In the genomic region with DNA sequence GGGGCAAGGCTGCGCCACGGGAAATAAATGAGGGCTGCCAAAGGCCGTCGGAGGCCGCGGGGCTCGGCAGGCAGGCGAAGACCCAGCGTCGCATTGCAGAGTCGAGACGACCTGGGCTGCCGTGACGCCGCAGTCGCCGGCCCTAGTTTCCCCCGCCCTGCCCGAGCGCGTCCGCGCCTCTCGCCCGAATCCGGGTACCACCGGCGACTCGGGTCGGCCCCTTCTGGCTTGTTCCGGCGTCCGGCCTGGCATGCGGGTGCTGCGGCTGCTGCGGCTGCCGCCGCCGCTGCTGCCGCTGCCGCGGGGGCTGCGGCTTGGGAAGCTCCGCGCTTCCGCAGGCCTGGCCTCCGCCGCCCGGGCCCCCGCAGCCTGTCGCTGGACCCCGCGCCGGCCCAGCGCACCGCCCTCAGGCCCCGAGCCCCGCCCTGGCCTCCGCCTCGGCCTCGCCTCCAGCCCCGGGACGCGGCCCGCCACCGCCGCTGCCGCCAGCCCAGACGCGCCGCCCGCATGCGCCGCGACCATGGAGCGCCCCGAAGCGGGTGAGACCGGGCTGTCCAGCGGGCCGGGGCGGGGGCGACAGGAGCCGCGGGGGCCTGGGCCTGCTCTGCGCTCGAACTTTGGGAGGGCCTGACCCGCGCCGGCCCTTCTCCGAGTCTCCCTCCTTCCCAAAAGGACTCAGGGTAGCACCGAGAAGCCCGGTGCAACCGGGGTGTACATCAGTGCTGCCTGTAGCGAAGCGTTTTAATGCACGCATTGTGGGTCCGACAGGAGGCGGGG, we compare ENCODE assay signal across 8 cellular contexts. TPM values are rescaled to one million over a fixed set of nuclear protein-coding genes. Genes with fewer than 3 reads are reported as not detected.
DNase-seq lines count a peak whose midpoint lies in the region; ATAC-seq, FAIRE-seq and TF ChIP-seq lines count a peak whose summit lies in the region.

AKAP7 (plus strand) TSS at position 224 of the 777 bp plus-strand sequence; CDS start at position 521, 297 bp downstream.

- H3K9me3 Mint-ChIP-seq in naive thymus-derived CD8-positive, alpha-beta T cell = no peaks in the 10 kb centered on the region

- TF ChIP-seq RAD21 in A549 (conservative IDR thresholded peaks at IDR 0.05 in 1 of 2, IDR thresholded peaks at IDR 0.05 in 1 of 2) = no peak; a peak in 1 of 5 replicates

- no peaks in the 10 kb centered on the region for H3K27me3 Mint-ChIP-seq in naive thymus-derived CD8-positive, alpha-beta T cell

- H3K27ac Mint-ChIP-seq in naive thymus-derived CD8-positive, alpha-beta T cell = peak within 1 kb of the TSS; percentile 96 to 100 (median 98)

- peak within 1 kb of the TSS; percentile 84 for H3K4me2 ChIP-seq in A549

- CTCF ChIA-PET in A549 (lab: Yijun Ruan, JAX) = no interaction called here
- CTCF ChIA-PET in Panc1 (lab: Charles Lee) = no interaction called here

- H3K36me3 Mint-ChIP-seq in naive thymus-derived CD8-positive, alpha-beta T cell = peaks cover 0 to 3% (median 0%) of the 10 kb centered on the region in 3 donors

- H3K4me1 ChIP-seq in A549 (peaks cover 10% of the 10 kb centered on the region), Panc1 (ENCODE audit: control insufficient read depth, insufficient read depth, low read length) (peaks cover 18% of the 10 kb centered on the region)

- intact Hi-C loops in Panc1 (cut with micrococcal nuclease; ENCODE audit: unreplicated experiment) = no loop called here

- no TSS peak for BruUV-seq in Panc1 (replicated peaks; lab: Mats Ljungman, UMichigan)

- H3K36me3 ChIP-seq in Panc1 (ENCODE audit: control insufficient read depth, insufficient read depth, low read length) = no peaks in the 10 kb centered on the region

- H3K4me3 ChIP-seq in A549 = peak within 1 kb of the TSS; percentile 69
- peak within 1 kb of the TSS; percentile 72 to 91 for H3K4me3 ChIP-seq in Panc1 (ENCODE audit: low read depth in 2 of 2, low read length in 2 of 2)

- TF ChIP-seq CTCF in A549 (IDR thresholded peaks at IDR 0.05) (no peak), Panc1 (IDR thresholded peaks at IDR 0.05) (peak; percentile 25)

- TF ChIP-seq EP300 in A549 (IDR thresholded peaks at IDR 0.05) = no peak

- no peak for FAIRE-seq in A549 (lab: Jason Lieb, UNC)

- peak; percentile 51 for TF ChIP-seq POLR2A in A549 (IDR thresholded peaks at IDR 0.05; ENCODE audit: low read length)

- peak within 1 kb of the TSS; percentile 85 to 98 for H3K27ac ChIP-seq in A549
- peak within 1 kb of the TSS; percentile 96 for H3K27ac ChIP-seq in Panc1 (ENCODE audit: low read length)

- in situ Hi-C loops in Panc1 (cut with HindIII; ENCODE audit: low pct_unique_long_range_greater_than_20kb, low sequenced_read_pairs) = no loop called here

- peak; percentile 93 to 95 for ATAC-seq in A549
- peak; percentile 71 for ATAC-seq in GM18858 (IDR thresholded peaks at IDR 0.05; ENCODE audit: unreplicated experiment)
- ATAC-seq in HG03060 (IDR thresholded peaks at IDR 0.05; ENCODE audit: low read depth, unreplicated experiment) = peak; percentile 63
- peak; percentile 98 for ATAC-seq in Panc1
- ATAC-seq in naive thymus-derived CD8-positive, alpha-beta T cell = peak; percentile 77 to 80

- H3K4me3 Mint-ChIP-seq in naive thymus-derived CD8-positive, alpha-beta T cell = peak within 1 kb of the TSS; percentile 92 to 99 (median 96)

- 1% methylated on average over 22 of the region's 99 CpGs for WGBS in A549 (ENCODE audit: missing lambda C conversion rate)

- POLR2A ChIA-PET in A549 (lab: Yijun Ruan, JAX) (interaction anchor here (0.7 to 0.9 kb wide), 2 partner anchors 28 to 248 kb away, joined by 3 to 4 read pairs; no protein-coding TSS in a partner anchor), Panc1 (lab: Charles Lee) (no interaction called here)
- POLR2A ChIA-PET in naive thymus-derived CD8-positive, alpha-beta T cell (lab: Charles Lee) = interaction anchor here (0.9 to 1.6 kb wide), 4 partner anchors 26 to 64 kb away, joined by 3 read pairs; no protein-coding TSS in a partner anchor

- H3K9me3 ChIP-seq in A549 = no peaks in the 10 kb centered on the region
- no peaks in the 10 kb centered on the region for H3K9me3 ChIP-seq in Panc1 (ENCODE audit: control insufficient read depth, insufficient read depth, low read depth, low read length)

- H3K4me1 Mint-ChIP-seq in naive thymus-derived CD8-positive, alpha-beta T cell = peaks cover 12 to 40% (median 33%) of the 10 kb centered on the region in 4 donors

- DNase-seq in A549 (ENCODE audit: low read depth in 1 of 2, low spot score in 1 of 2) = peak; percentile 74
- DNase-seq in Panc1 (ENCODE audit: low read depth, low spot score) = no peak
- peak; percentile 24 for DNase-seq in activated T-helper 9 cell treated with anti-CD3 and anti-CD28 coated beads, Interleukin-2, amount 50 U/mL, for 16 hours (ENCODE audit: low read depth)
- peak; percentile 29 for DNase-seq in fibroblast of peridontal ligament (ENCODE audit: extremely low read depth)
- peak; percentile 26 to 79 (median 57) for DNase-seq in naive thymus-derived CD8-positive, alpha-beta T cell
- peak; percentile 31 to 70 (median 57) for DNase-seq in stimulated activated naive CD4-positive, alpha-beta T cell (lab: John Stamatoyannopoulos, UW)

- H3K27me3 ChIP-seq in Panc1 (ENCODE audit: control insufficient read depth, insufficient read depth, low read length) = no peaks in the 10 kb centered on the region

TF ChIP-seq in A549, 52 proteins besides CTCF, POLR2A, EP300 and RAD21:
- TF ChIP-seq, protein P1, sequence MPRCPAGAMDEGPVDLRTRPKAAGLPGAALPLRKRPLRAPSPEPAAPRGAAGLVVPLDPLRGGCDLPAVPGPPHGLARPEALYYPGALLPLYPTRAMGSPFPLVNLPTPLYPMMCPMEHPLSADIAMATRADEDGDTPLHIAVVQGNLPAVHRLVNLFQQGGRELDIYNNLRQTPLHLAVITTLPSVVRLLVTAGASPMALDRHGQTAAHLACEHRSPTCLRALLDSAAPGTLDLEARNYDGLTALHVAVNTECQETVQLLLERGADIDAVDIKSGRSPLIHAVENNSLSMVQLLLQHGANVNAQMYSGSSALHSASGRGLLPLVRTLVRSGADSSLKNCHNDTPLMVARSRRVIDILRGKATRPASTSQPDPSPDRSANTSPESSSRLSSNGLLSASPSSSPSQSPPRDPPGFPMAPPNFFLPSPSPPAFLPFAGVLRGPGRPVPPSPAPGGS (IDR thresholded peaks at IDR 0.05) = 0 out of 3 replicates have a peak, but pooled peaks have one; percentile 54
- no peak for TF ChIP-seq HOXB13 (CRISPR knock-in tag; IDR thresholded peaks at IDR 0.05; ENCODE audit: low read depth)
- no peak for TF ChIP-seq MAZ (IDR thresholded peaks at IDR 0.05; ENCODE audit: borderline replicate concordance, low read depth, low read length)
- TF ChIP-seq FOSB (CRISPR knock-in tag; IDR thresholded peaks at IDR 0.05) = no peak
- peak; percentile 60; the same call in 1 of the 2 replicates for TF ChIP-seq PHF8 (IDR thresholded peaks at IDR 0.05; ENCODE audit: borderline replicate concordance, low read depth)
- TF ChIP-seq ZSCAN20 (CRISPR knock-in tag; IDR thresholded peaks at IDR 0.05) = no peak
- no peak for TF ChIP-seq RNF2 (IDR thresholded peaks at IDR 0.05; ENCODE audit: borderline replicate concordance, low read depth)
- no peak for TF ChIP-seq RCOR1 (IDR thresholded peaks at IDR 0.05; ENCODE audit: low read depth, low read length)
- TF ChIP-seq, protein P2, sequence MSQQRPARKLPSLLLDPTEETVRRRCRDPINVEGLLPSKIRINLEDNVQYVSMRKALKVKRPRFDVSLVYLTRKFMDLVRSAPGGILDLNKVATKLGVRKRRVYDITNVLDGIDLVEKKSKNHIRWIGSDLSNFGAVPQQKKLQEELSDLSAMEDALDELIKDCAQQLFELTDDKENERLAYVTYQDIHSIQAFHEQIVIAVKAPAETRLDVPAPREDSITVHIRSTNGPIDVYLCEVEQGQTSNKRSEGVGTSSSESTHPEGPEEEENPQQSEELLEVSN (IDR thresholded peaks at IDR 0.05; ENCODE audit: borderline replicate concordance, low read depth) = peak; percentile 65
- TF ChIP-seq, protein P3, sequence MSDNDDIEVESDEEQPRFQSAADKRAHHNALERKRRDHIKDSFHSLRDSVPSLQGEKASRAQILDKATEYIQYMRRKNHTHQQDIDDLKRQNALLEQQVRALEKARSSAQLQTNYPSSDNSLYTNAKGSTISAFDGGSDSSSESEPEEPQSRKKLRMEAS (IDR thresholded peaks at IDR 0.05) = 0 out of 2 replicates have a peak, but pooled peaks have one; percentile 55
- peak in 1 of 2 experiments; percentile 86; a peak in 3 of 5 replicates for TF ChIP-seq JUN (IDR thresholded peaks at IDR 0.05)
- no peak for TF ChIP-seq KDM5A (IDR thresholded peaks at IDR 0.05)
- no peak for TF ChIP-seq HDAC2 (IDR thresholded peaks at IDR 0.05)
- no peak; the same call in 1 of the 2 replicates for TF ChIP-seq MYC (IDR thresholded peaks at IDR 0.05; ENCODE audit: borderline replicate concordance, low read length)
- no peak; the same call in 2 of the 3 replicates for TF ChIP-seq SMC3 (IDR thresholded peaks at IDR 0.05)
- TF ChIP-seq, protein P4, sequence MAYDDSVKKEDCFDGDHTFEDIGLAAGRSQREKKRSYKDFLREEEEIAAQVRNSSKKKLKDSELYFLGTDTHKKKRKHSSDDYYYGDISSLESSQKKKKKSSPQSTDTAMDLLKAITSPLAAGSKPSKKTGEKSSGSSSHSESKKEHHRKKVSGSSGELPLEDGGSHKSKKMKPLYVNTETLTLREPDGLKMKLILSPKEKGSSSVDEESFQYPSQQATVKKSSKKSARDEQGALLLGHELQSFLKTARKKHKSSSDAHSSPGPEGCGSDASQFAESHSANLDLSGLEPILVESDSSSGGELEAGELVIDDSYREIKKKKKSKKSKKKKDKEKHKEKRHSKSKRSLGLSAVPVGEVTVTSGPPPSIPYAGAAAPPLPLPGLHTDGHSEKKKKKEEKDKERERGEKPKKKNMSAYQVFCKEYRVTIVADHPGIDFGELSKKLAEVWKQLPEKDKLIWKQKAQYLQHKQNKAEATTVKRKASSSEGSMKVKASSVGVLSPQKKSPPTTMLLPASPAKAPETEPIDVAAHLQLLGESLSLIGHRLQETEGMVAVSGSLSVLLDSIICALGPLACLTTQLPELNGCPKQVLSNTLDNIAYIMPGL (CRISPR knock-in tag; IDR thresholded peaks at IDR 0.05; ENCODE audit: borderline replicate concordance) = no peak

RNA-seq across cellular contexts. Expression of gene AKAP7, which starts in this region (rescaled TPM):
- polyA plus RNA-seq in A549 (2011; rRNA removed) (2.8 and 3.7 TPM in 2 replicates), A549 (2017; fragmentation: RNase III; extraction: RNeasy Plus Mini Kit Qiagen cat#74134 plus additional on column Dnase treatment) (2.5 to 3.0 TPM (median 2.7 TPM) in 3 replicates)
- 0.54 and 0.60 TPM in 2 replicates for polyA plus RNA-seq in A549 (2012; cell fraction: cytosol; rRNA removed)
- 0.20 and 0.80 TPM in 2 replicates for polyA plus RNA-seq in A549 (2012; cell fraction: nucleus; rRNA removed)
- polyA minus RNA-seq in A549 (2011; rRNA and poly(A)+ RNA removed) = 1.2 and 1.4 TPM in 2 replicates
- total RNA-seq in Panc1 (2021; ENCODE audit: unreplicated experiment) = 3.2 TPM
- 2.7 TPM for polyA plus RNA-seq in Panc1 (2012; ENCODE audit: insufficient read length)
- 10 to 100 TPM; 19.2 to 20.9 TPM for total RNA-seq in naive thymus-derived CD8-positive, alpha-beta T cell
- 10 to 100 TPM; 13.7 to 15.6 (median 14.2) TPM for polyA plus RNA-seq in naive thymus-derived CD8-positive, alpha-beta T cell
